In the genomic region with DNA sequence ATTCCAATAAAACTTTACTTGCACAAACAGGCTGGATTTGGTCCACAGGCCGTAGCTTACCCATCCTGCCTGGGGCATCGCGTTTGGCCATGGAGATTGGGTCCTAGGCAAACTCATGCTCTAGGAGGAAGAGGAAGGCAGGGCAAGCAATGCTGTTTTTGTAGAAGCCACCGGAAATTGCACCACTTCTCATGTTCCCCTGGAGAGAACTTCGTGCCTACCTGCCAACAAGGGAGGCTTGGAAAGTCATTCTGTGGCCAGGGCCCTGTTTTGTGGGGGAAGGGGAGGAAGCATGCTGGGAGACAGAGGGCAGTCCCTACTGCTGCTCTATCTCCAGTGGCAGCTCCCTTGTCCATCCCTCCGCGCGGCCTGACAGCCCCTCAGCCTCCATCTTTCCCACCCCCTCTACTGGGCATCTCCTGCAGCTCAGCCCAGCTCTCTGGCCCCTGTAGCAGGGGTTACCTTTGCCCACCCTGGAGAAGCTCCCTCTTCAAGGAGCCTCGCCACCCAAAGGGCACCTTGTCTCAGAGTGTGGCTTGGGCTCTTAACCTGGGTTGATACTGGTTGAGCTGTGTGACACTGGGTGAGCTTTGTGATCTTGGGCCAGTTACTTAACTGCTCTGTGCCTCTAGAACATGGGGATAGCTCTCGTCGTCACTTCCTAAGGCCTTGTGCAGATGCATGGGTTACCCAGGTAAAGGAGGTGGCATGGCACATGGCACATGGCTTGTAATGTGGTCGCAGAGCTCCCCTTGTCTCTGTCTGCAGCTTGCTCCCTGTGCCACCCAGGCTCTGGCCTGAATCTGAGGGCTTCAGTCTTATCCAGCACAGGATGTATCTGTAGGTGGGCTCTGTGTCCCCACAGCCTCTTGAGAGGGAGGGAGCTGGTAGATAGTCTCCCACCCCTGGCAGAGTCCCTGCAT, we compare ENCODE assay signal across 1 cellular context.
TF ChIP-seq lines count a peak whose summit lies in the region.

No MANE protein-coding gene starts in this region.

TF ChIP-seq in GM23338, 12 proteins besides CTCF, POLR2A, EP300 and RAD21 (continued from another document):
- TF ChIP-seq, protein P1, sequence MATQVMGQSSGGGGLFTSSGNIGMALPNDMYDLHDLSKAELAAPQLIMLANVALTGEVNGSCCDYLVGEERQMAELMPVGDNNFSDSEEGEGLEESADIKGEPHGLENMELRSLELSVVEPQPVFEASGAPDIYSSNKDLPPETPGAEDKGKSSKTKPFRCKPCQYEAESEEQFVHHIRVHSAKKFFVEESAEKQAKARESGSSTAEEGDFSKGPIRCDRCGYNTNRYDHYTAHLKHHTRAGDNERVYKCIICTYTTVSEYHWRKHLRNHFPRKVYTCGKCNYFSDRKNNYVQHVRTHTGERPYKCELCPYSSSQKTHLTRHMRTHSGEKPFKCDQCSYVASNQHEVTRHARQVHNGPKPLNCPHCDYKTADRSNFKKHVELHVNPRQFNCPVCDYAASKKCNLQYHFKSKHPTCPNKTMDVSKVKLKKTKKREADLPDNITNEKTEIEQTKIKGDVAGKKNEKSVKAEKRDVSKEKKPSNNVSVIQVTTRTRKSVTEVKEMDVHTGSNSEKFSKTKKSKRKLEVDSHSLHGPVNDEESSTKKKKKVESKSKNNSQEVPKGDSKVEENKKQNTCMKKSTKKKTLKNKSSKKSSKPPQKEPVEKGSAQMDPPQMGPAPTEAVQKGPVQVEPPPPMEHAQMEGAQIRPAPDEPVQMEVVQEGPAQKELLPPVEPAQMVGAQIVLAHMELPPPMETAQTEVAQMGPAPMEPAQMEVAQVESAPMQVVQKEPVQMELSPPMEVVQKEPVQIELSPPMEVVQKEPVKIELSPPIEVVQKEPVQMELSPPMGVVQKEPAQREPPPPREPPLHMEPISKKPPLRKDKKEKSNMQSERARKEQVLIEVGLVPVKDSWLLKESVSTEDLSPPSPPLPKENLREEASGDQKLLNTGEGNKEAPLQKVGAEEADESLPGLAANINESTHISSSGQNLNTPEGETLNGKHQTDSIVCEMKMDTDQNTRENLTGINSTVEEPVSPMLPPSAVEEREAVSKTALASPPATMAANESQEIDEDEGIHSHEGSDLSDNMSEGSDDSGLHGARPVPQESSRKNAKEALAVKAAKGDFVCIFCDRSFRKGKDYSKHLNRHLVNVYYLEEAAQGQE (IDR thresholded peaks at IDR 0.05; ENCODE audit: unreplicated experiment): no peak
- no peak for TF ChIP-seq ZNF114 (CRISPR knock-in tag; IDR thresholded peaks at IDR 0.05)
- TF ChIP-seq NANOG (IDR thresholded peaks at IDR 0.05; ENCODE audit: borderline replicate concordance): no peak
- TF ChIP-seq ZNF331 (CRISPR knock-in tag; IDR thresholded peaks at IDR 0.05; ENCODE audit: low read depth): no peak
- no peak for TF ChIP-seq STAT1 (IDR thresholded peaks at IDR 0.05; ENCODE audit: unreplicated experiment)
- TF ChIP-seq, protein P2, sequence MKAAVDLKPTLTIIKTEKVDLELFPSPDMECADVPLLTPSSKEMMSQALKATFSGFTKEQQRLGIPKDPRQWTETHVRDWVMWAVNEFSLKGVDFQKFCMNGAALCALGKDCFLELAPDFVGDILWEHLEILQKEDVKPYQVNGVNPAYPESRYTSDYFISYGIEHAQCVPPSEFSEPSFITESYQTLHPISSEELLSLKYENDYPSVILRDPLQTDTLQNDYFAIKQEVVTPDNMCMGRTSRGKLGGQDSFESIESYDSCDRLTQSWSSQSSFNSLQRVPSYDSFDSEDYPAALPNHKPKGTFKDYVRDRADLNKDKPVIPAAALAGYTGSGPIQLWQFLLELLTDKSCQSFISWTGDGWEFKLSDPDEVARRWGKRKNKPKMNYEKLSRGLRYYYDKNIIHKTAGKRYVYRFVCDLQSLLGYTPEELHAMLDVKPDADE (IDR thresholded peaks at IDR 0.05): no peak
- TF ChIP-seq, protein P3, sequence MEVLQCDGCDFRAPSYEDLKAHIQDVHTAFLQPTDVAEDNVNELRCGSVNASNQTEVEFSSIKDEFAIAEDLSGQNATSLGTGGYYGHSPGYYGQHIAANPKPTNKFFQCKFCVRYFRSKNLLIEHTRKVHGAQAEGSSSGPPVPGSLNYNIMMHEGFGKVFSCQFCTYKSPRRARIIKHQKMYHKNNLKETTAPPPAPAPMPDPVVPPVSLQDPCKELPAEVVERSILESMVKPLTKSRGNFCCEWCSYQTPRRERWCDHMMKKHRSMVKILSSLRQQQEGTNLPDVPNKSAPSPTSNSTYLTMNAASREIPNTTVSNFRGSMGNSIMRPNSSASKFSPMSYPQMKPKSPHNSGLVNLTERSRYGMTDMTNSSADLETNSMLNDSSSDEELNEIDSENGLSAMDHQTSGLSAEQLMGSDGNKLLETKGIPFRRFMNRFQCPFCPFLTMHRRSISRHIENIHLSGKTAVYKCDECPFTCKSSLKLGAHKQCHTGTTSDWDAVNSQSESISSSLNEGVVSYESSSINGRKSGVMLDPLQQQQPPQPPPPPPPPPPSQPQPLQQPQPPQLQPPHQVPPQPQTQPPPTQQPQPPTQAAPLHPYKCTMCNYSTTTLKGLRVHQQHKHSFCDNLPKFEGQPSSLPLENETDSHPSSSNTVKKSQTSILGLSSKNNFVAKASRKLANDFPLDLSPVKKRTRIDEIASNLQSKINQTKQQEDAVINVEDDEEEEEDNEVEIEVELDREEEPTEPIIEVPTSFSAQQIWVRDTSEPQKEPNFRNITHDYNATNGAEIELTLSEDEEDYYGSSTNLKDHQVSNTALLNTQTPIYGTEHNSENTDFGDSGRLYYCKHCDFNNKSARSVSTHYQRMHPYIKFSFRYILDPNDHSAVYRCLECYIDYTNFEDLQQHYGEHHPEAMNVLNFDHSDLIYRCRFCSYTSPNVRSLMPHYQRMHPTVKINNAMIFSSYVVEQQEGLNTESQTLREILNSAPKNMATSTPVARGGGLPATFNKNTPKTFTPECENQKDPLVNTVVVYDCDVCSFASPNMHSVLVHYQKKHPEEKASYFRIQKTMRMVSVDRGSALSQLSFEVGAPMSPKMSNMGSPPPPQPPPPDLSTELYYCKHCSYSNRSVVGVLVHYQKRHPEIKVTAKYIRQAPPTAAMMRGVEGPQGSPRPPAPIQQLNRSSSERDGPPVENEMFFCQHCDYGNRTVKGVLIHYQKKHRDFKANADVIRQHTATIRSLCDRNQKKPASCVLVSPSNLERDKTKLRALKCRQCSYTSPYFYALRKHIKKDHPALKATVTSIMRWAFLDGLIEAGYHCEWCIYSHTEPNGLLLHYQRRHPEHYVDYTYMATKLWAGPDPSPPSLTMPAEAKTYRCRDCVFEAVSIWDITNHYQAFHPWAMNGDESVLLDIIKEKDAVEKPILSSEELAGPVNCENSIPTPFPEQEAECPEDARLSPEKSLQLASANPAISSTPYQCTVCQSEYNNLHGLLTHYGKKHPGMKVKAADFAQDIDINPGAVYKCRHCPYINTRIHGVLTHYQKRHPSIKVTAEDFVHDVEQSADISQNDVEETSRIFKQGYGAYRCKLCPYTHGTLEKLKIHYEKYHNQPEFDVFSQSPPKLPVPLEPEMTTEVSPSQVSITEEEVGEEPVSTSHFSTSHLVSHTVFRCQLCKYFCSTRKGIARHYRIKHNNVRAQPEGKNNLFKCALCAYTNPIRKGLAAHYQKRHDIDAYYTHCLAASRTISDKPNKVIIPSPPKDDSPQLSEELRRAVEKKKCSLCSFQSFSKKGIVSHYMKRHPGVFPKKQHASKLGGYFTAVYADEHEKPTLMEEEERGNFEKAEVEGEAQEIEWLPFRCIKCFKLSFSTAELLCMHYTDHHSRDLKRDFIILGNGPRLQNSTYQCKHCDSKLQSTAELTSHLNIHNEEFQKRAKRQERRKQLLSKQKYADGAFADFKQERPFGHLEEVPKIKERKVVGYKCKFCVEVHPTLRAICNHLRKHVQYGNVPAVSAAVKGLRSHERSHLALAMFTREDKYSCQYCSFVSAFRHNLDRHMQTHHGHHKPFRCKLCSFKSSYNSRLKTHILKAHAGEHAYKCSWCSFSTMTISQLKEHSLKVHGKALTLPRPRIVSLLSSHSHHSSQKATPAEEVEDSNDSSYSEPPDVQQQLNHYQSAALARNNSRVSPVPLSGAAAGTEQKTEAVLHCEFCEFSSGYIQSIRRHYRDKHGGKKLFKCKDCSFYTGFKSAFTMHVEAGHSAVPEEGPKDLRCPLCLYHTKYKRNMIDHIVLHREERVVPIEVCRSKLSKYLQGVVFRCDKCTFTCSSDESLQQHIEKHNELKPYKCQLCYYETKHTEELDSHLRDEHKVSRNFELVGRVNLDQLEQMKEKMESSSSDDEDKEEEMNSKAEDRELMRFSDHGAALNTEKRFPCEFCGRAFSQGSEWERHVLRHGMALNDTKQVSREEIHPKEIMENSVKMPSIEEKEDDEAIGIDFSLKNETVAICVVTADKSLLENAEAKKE (CRISPR knock-in tag; IDR thresholded peaks at IDR 0.05): no peak
